ENCODE assay signal across 1 cellular context in genomic region chr18:31015715-31016459, GRCh38.
A peak's percentile ranks its signal among the peaks of the same experiment; 100 is the strongest.
TF ChIP-seq lines count a peak whose summit lies in the region.

No MANE protein-coding gene starts in this region.

TF ChIP-seq in GM12878, 131 proteins besides CTCF, POLR2A, EP300 and RAD21:
- TF ChIP-seq RUNX3 (IDR thresholded peaks at IDR 0.05; ENCODE audit: low read length) (peak; percentile 26; the same call in 1 of the 2 replicates), CHD1 (IDR thresholded peaks at IDR 0.05; ENCODE audit: low read depth, low read length) (no peak), POLR2AphosphoS2 (IDR thresholded peaks at IDR 0.05; ENCODE audit: low read depth, low read length) (no peak), E2F8 (IDR thresholded peaks at IDR 0.05; ENCODE audit: low read depth, partially characterized antibody) (no peak)
